ENCODE assay signal across 8 cellular contexts in the genomic region with DNA sequence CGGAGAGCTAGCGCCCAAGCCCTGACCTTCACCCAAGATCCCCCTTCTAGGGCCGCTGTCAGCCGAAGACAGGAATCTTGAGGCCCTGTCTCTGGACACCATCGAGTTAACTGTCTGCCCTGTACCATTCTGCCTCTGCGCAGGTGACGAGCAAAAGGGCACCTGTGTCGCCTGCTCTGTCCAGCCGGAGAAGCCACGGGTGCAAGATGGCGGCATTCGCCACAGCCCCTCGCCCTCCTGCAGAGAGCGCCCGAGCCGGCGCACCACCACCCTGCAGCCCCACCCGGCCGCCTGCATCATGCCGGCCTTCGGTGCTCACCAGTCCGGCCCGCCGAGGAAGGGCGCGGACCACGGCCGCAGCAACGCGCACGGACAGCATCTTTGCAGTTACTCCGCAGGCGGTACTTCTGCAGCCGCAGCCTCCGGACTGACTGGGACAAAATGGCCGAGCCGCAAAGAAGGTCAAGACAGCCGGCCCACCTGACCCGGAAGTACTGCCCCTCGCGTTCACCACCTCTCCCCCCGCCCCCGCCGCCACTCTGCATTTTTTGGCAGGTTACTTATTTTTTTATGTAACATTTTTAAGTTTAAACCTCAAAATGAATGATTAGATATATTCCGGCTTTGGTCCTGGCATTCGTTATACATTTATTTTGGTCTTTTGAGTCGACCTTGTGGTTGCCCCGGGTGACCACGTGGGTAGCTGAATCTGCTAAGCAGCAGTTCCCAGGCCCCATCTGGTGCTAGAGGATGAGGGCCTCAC. TPM values are rescaled to one million over a fixed set of nuclear protein-coding genes. Genes with fewer than 3 reads are reported as not detected.
DNase-seq lines count a peak whose midpoint lies in the region; ATAC-seq and TF ChIP-seq lines count a peak whose summit lies in the region.

A gene (minus strand): TSS at position 444 of the 763 bp plus-strand sequence. CDS start 65 bp downstream, at position 379.

- peaks cover 0 to 29% of the 10 kb centered on the region in 2 donors for H3K36me3 ChIP-seq in left lung

- no peaks in the 10 kb centered on the region for H3K27me3 ChIP-seq in left lung

- no peaks in the 10 kb centered on the region for H3K9me3 ChIP-seq in left lung

- H3K4me3 ChIP-seq in coronary artery, result peak within 1 kb of the TSS; percentile 91
- H3K4me3 ChIP-seq in left lung, result peak within 1 kb of the TSS; percentile 85 to 99

- DNase-seq in AML-193 (lab: John Stamatoyannopoulos, UW), result peak; percentile 66 to 73
- peak; percentile 63 for DNase-seq in NCI-H510A treated with DMSO at 0.1 percent for 48 hours (lab: John Stamatoyannopoulos, UW)
- peak; percentile 92 for DNase-seq in activated CD4-positive, alpha-beta T cell treated with anti-CD3 and anti-CD28 coated beads for 48 hours
- peak; percentile 90 for DNase-seq in coronary artery (ENCODE audit: low spot score)
- peak; percentile 92 to 94 for DNase-seq in left lung
- DNase-seq in stimulated activated CD4-positive, alpha-beta T cell treated with anti-CD3 and anti-CD28 coated beads, Interleukin-2, amount 100 ng/mL, for 48 hours, result peak; percentile 70 to 75

- H3K4me1 ChIP-seq in left lung, result peaks cover 8 to 39% of the 10 kb centered on the region in 2 donors

- TF ChIP-seq CTCF in coronary artery (IDR thresholded peaks at IDR 0.05) (no peak), left lung (IDR thresholded peaks at IDR 0.05) (no peak)

- intact Hi-C loops in left lung (cut with DNase I), result no loop called here

- H3K27ac ChIP-seq in coronary artery (peak within 1 kb of the TSS; percentile 73 to 86), left lung (peak within 1 kb of the TSS; percentile 91 to 95)

- ATAC-seq in GM19023 (IDR thresholded peaks at IDR 0.05; ENCODE audit: unreplicated experiment) (peak; percentile 86), HG03280 (IDR thresholded peaks at IDR 0.05; ENCODE audit: unreplicated experiment) (peak; percentile 88), left lung (peak; percentile 94)

RNA-seq across cellular contexts. Expression of the gene that starts here (rescaled TPM):
- 100 to 1,000 TPM; 310 to 340 TPM for total RNA-seq in left lung

Comparison
In these comparisons a context has a peak if more than half of its experiments do, and no peak if none do; other contexts are left out.
1. Peak in every context shown above with its lines: DNase-seq, ATAC-seq, H3K4me3 ChIP-seq and H3K27ac ChIP-seq.